22 cellular contexts compared by ENCODE assay signal in genomic region chr6:123321020-123321419, GRCh38.
"Had no signal": no experiment of that assay in that cellular context is flagged by ENCODE, and none has a peak within 500 bp of the region (broad histone marks: within the 10 kb centered on the region; RNA-seq: fewer than 3 reads in every experiment).

No MANE protein-coding gene starts in this region.

- DNase-seq: activated CD4-positive, alpha-beta T cell treated with anti-CD3 and anti-CD28 coated beads for 1 hour; activated CD4-positive, alpha-beta T cell treated with anti-CD3 and anti-CD28 coated beads, Interleukin-2, amount 50 U/mL, for 1 hour; activated CD8-positive, alpha-beta T cell treated with anti-CD3 and anti-CD28 coated beads, Interleukin-2, amount 10 ng/mL, durations not matched to agents 7 days and 5 days; activated gamma-delta T cell; activated naive CD4-positive, alpha-beta T cell treated with anti-CD3 and anti-CD28 coated beads, Interleukin-2, amount 50 U/mL, for 16 hours; activated naive CD8-positive, alpha-beta T cell treated with anti-CD3 and anti-CD28 coated beads, Interleukin-2, amount 50 U/mL, for 24 hours; cerebellar nuclear complex; esophagus squamous epithelium; gastrocnemius medialis; hypothalamus; ovary; spleen; stimulated activated CD4-positive, alpha-beta T cell treated with anti-CD3 and anti-CD28 coated beads, Interleukin-4, amount 100 ng/mL, for 1 hour; stimulated activated naive CD4-positive, alpha-beta T cell; testis; WERI-Rb-1 had no signal

- ATAC-seq: activated CD8-positive, alpha-beta T cell treated with anti-CD3 and anti-CD28 coated beads, Interleukin-2, amount 10 ng/mL, durations not matched to agents 7 days and 5 days; activated naive CD8-positive, alpha-beta T cell treated with anti-CD3 and anti-CD28 coated beads, Interleukin-2, amount 50 U/mL, for 24 hours; gastrocnemius medialis; natural killer cell treated with Interleukin-12 subunit alpha and Interleukin-12 subunit beta and Interleukin-15 and Interleukin-18, amount 100 ng/mL, for 72 hours had no signal

- H3K27me3 Mint-ChIP-seq: activated naive CD8-positive, alpha-beta T cell treated with anti-CD3 and anti-CD28 coated beads, Interleukin-2, amount 50 U/mL, for 24 hours; memory B cell; natural killer cell treated with Interleukin-12 subunit alpha and Interleukin-12 subunit beta and Interleukin-15 and Interleukin-18, amount 100 ng/mL, for 72 hours had no signal

- H3K27me3 ChIP-seq: esophagus squamous epithelium, gastrocnemius medialis, ovary, spleen, testis, vagina had no signal

- H3K9me3 ChIP-seq: esophagus squamous epithelium, gastrocnemius medialis, ovary, prostate gland, spleen, testis, vagina had no signal

- H3K4me1 ChIP-seq: esophagus squamous epithelium, gastrocnemius medialis, prostate gland, spleen, testis, vagina had no signal

- H3K36me3 Mint-ChIP-seq: memory B cell; natural killer cell treated with Interleukin-12 subunit alpha and Interleukin-12 subunit beta and Interleukin-15 and Interleukin-18, amount 100 ng/mL, for 72 hours had no signal

- H3K4me3 ChIP-seq: coronary artery, esophagus squamous epithelium, gastrocnemius medialis, ovary, prostate gland, spleen, testis, vagina had no signal

- H3K4me1 Mint-ChIP-seq: activated naive CD8-positive, alpha-beta T cell treated with anti-CD3 and anti-CD28 coated beads, Interleukin-2, amount 50 U/mL, for 24 hours; memory B cell had no signal

- H3K9me3 Mint-ChIP-seq: activated naive CD8-positive, alpha-beta T cell treated with anti-CD3 and anti-CD28 coated beads, Interleukin-2, amount 50 U/mL, for 24 hours; activated T-helper 1 cell treated with anti-CD3 and anti-CD28 coated beads, Interleukin-12 subunit alpha, Interleukin-12 subunit beta, Interleukin-2, Interleukin-4 antibody, amounts not matched to agents 30 ng/mL and 10 ng/mL and 1 ng/mL, durations not matched to agents 14 hours and 24 hours and 36 hours; memory B cell; natural killer cell treated with Interleukin-12 subunit alpha and Interleukin-12 subunit beta and Interleukin-15 and Interleukin-18, amount 100 ng/mL, for 72 hours had no signal

- H3K4me3 Mint-ChIP-seq: activated CD8-positive, alpha-beta T cell treated with anti-CD3 and anti-CD28 coated beads, Interleukin-2, amount 10 ng/mL, durations not matched to agents 7 days and 5 days; activated naive CD8-positive, alpha-beta T cell treated with anti-CD3 and anti-CD28 coated beads, Interleukin-2, amount 50 U/mL, for 24 hours; activated T-helper 1 cell treated with anti-CD3 and anti-CD28 coated beads, Interleukin-12 subunit alpha, Interleukin-12 subunit beta, Interleukin-2, Interleukin-4 antibody, amounts not matched to agents 30 ng/mL and 10 ng/mL and 1 ng/mL, durations not matched to agents 14 hours and 24 hours and 36 hours; memory B cell; natural killer cell treated with Interleukin-12 subunit alpha and Interleukin-12 subunit beta and Interleukin-15 and Interleukin-18, amount 100 ng/mL, for 72 hours had no signal

- H3K36me3 ChIP-seq: esophagus squamous epithelium, ovary, prostate gland, spleen, vagina, WERI-Rb-1 had no signal

- H3K27ac Mint-ChIP-seq: activated CD8-positive, alpha-beta T cell treated with anti-CD3 and anti-CD28 coated beads, Interleukin-2, amount 10 ng/mL, durations not matched to agents 7 days and 5 days; activated naive CD8-positive, alpha-beta T cell treated with anti-CD3 and anti-CD28 coated beads, Interleukin-2, amount 50 U/mL, for 24 hours; activated T-helper 1 cell treated with anti-CD3 and anti-CD28 coated beads, Interleukin-12 subunit alpha, Interleukin-12 subunit beta, Interleukin-2, Interleukin-4 antibody, amounts not matched to agents 30 ng/mL and 10 ng/mL and 1 ng/mL, durations not matched to agents 14 hours and 24 hours and 36 hours; memory B cell; natural killer cell treated with Interleukin-12 subunit alpha and Interleukin-12 subunit beta and Interleukin-15 and Interleukin-18, amount 100 ng/mL, for 72 hours had no signal
